In the genomic region with DNA sequence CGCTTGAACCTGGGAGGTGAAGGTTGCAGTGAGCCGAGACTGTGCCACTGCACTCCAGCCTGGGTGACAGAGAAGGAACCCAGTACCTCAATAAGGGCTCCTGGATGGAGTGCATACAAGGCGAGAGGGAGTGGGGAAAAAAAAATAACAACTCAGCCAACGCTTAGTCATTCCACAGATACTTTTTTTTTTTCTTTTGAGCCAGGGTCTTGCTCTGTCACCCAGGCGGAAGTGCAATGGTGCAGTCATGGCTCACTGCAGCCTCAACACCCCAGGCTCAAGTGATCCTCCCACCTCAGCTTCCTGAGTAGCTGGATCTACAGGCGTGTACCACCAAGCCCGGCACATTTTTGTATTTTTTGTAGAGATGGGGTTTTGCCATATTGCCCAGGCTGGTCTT, we compare ENCODE assay signal across 13 cellular contexts. TPM values are rescaled to one million over a fixed set of nuclear protein-coding genes. Genes with fewer than 3 reads are reported as not detected.
A peak's percentile ranks its signal among the peaks of the same experiment; 100 is the strongest.
DNase-seq lines count a peak whose midpoint lies in the region; ATAC-seq and TF ChIP-seq lines count a peak whose summit lies in the region.
"Had no signal": no experiment of that assay in that cellular context is flagged by ENCODE, and none has a peak within 500 bp of the region (broad histone marks: within the 10 kb centered on the region; RNA-seq: fewer than 3 reads in every experiment).

No MANE protein-coding gene starts in this region.

- no peaks in the 10 kb centered on the region for H3K9me3 ChIP-seq in PC-3 (ENCODE audit: low read length)
- H3K9me3 ChIP-seq: prostate gland had no signal

- H3K79me2 ChIP-seq in ACC112 (ENCODE audit: control insufficient read depth, insufficient read depth, low read length, unreplicated experiment) (no peaks in the 10 kb centered on the region), PC-3 (ENCODE audit: low read length) (no peaks in the 10 kb centered on the region)

- peak; percentile 30 for DNase-seq in PC-3
- DNase-seq in epithelial cell of prostate (ENCODE audit: low read depth, low spot score), result no peak
- no peak for DNase-seq in G401 (ENCODE audit: low spot score)
- DNase-seq in globus pallidus (ENCODE audit: low spot score), result no peak
- DNase-seq in activated CD4-positive, CD25-positive, alpha-beta regulatory T cell (lab: John Stamatoyannopoulos, UW), result no peak
- no peak for DNase-seq in activated CD4-positive, alpha-beta T cell treated with anti-CD3 and anti-CD28 coated beads, Interleukin-2, amount 10 ng/mL, durations not matched to agents 24 days and 14 days
- DNase-seq: activated CD4-positive, alpha-beta T cell treated with anti-CD3 and anti-CD28 coated beads, Interleukin-2, amount 50 U/mL, for 48 hours; amniotic stem cell; NCI-H524 treated with DMSO at 0.1 percent for 48 hours; trophoblast cell had no signal

- BruUV-seq in PC-3 (replicated peaks; lab: Mats Ljungman, UMichigan), result no TSS peak

- H3F3A ChIP-seq in PC-3 (ENCODE audit: low read length, unreplicated experiment), result peaks cover 4% of the 10 kb centered on the region

- H4K20me1 ChIP-seq in PC-3 (ENCODE audit: low read length), result no peaks in the 10 kb centered on the region

- no peak overlapping the region for H3K27ac Mint-ChIP-seq in activated CD4-positive, alpha-beta T cell treated with anti-CD3 and anti-CD28 coated beads, Interleukin-2, amount 10 ng/mL, durations not matched to agents 24 days and 14 days

- H3K9me2 ChIP-seq in PC-3 (replicated peaks; ENCODE audit: low read length), result no peaks in the 10 kb centered on the region

- H3K4me3 Mint-ChIP-seq in activated CD4-positive, alpha-beta T cell treated with anti-CD3 and anti-CD28 coated beads, Interleukin-2, amount 10 ng/mL, durations not matched to agents 24 days and 14 days, result no peak overlapping the region

- no peak overlapping the region for H3K4me3 ChIP-seq in ACC112 (ENCODE audit: low read depth, low read length)
- H3K4me3 ChIP-seq in PC-3 (ENCODE audit: low read length), result no peak overlapping the region
- H3K4me3 ChIP-seq: prostate gland had no signal

- in situ Hi-C loops in G401 (cut with HindIII; ENCODE audit: low sequenced_read_pairs), result no loop called here

- no peaks in the 10 kb centered on the region for H3K36me3 Mint-ChIP-seq in activated CD4-positive, alpha-beta T cell treated with anti-CD3 and anti-CD28 coated beads, Interleukin-2, amount 10 ng/mL, durations not matched to agents 24 days and 14 days (ENCODE audit: low read depth)

- H2AFZ ChIP-seq in ACC112 (ENCODE audit: low read length, unreplicated experiment), result no peak overlapping the region
- H2AFZ ChIP-seq in PC-3 (ENCODE audit: low read length), result no peak overlapping the region

- POLR2A ChIA-PET in PC-3 (lab: Charles Lee; ENCODE audit: unreplicated experiment), result no interaction called here

- H3K9me3 Mint-ChIP-seq in activated CD4-positive, alpha-beta T cell treated with anti-CD3 and anti-CD28 coated beads, Interleukin-2, amount 10 ng/mL, durations not matched to agents 24 days and 14 days, result no peaks in the 10 kb centered on the region

- CTCF ChIA-PET in PC-3 (lab: Charles Lee), result no interaction called here

- no peaks in the 10 kb centered on the region for H3K27me3 ChIP-seq in ACC112 (ENCODE audit: insufficient read depth, low read length)
- H3K27me3 ChIP-seq in PC-3 (ENCODE audit: low read length), result no peaks in the 10 kb centered on the region

- no peak for TF ChIP-seq CTCF in PC-3 (conservative IDR thresholded peaks at IDR 0.05; ENCODE audit: low read depth, low read length)

- ATAC-seq in GM18868 (IDR thresholded peaks at IDR 0.05; ENCODE audit: unreplicated experiment) (peak; percentile 62), PC-3 (no peak)

- H3K4me1 ChIP-seq in ACC112 (ENCODE audit: control insufficient read depth, insufficient read depth, low read length, unreplicated experiment) (peaks cover 24% of the 10 kb centered on the region), PC-3 (ENCODE audit: insufficient read depth, low read length) (peaks cover 31% of the 10 kb centered on the region)
- H3K4me1 ChIP-seq: prostate gland had no signal

- no peak overlapping the region for H3K9ac ChIP-seq in PC-3 (ENCODE audit: low read length)

- intact Hi-C loops in PC-3 (cut with micrococcal nuclease), result loop anchor here (5.0 kb wide), 1 partner anchor 38 kb away; no protein-coding TSS in a partner anchor
- intact Hi-C loops in activated CD4-positive, alpha-beta T cell treated with anti-CD3 and anti-CD28 coated beads, Interleukin-2, amount 10 ng/mL, durations not matched to agents 24 days and 14 days (cut with micrococcal nuclease), result no loop called here

- H3K4me1 Mint-ChIP-seq in activated CD4-positive, alpha-beta T cell treated with anti-CD3 and anti-CD28 coated beads, Interleukin-2, amount 10 ng/mL, durations not matched to agents 24 days and 14 days, result peaks cover 4% of the 10 kb centered on the region

- H3K4me2 ChIP-seq in PC-3 (ENCODE audit: low read length), result no peak overlapping the region

- peaks cover 4% of the 10 kb centered on the region for H3K27me3 Mint-ChIP-seq in activated CD4-positive, alpha-beta T cell treated with anti-CD3 and anti-CD28 coated beads, Interleukin-2, amount 10 ng/mL, durations not matched to agents 24 days and 14 days

- H3K36me3 ChIP-seq in ACC112 (ENCODE audit: insufficient read depth, low read length) (no peaks in the 10 kb centered on the region), PC-3 (ENCODE audit: low read depth, low read length) (no peaks in the 10 kb centered on the region)
- H3K36me3 ChIP-seq: prostate gland had no signal

- H3K27ac ChIP-seq in ACC112 (ENCODE audit: low read depth, low read length) (peak overlapping the region; percentile 66; the same call in 1 of the 2 replicates), PC-3 (ENCODE audit: low read length) (peak overlapping the region; percentile 95), epithelial cell of prostate (peak overlapping the region; percentile 48)

RNA-seq across cellular contexts. Expression of gene GGTA1, which starts 59.5 kb away (rescaled TPM):
- total RNA-seq in PC-3 (2014; rRNA removed), result not detected in 2 replicates
- not detected in 2 replicates for total RNA-seq in G401 (2014; rRNA removed; shearing (Covaris generic))
- 0.14 TPM in 1 of 2 replicates, not detected in the other for total RNA-seq in activated CD4-positive, alpha-beta T cell treated with anti-CD3 and anti-CD28 coated beads, Interleukin-2, amount 10 ng/mL, durations not matched to agents 24 days and 14 days
